29 cellular contexts compared by ENCODE assay signal in genomic region chr20:38607351-38607750, GRCh38. TPM values are rescaled to one million over a fixed set of nuclear protein-coding genes. Genes with fewer than 3 reads are reported as not detected.
"Had no signal": no experiment of that assay in that cellular context is flagged by ENCODE, and none has a peak within 500 bp of the region (broad histone marks: within the 10 kb centered on the region; RNA-seq: fewer than 3 reads in every experiment).

No MANE protein-coding gene starts in this region.

- FAIRE-seq: astrocyte had no signal

- H3K4me1 ChIP-seq: Peyer's patch, SJSA1 had no signal

- H3K4me3 ChIP-seq: Peyer's patch, SJSA1 had no signal

- H3K27me3 ChIP-seq: Peyer's patch had no signal

- H3K27ac ChIP-seq: Peyer's patch, RWPE1, SJSA1 had no signal

- H3K36me3 Mint-ChIP-seq: activated CD8-positive, alpha-beta memory T cell treated with anti-CD3 and anti-CD28 coated beads, Interleukin-2, amount 10 ng/mL, durations not matched to agents 7 days and 5 days; activated naive CD8-positive, alpha-beta T cell; brain had no signal

- H3K4me3 Mint-ChIP-seq: activated B cell treated with CpG ODN at 0.5 μM for 24 hours; activated CD4-positive, alpha-beta T cell treated with anti-CD3 and anti-CD28 coated beads, Interleukin-2, amount 10 ng/mL, durations not matched to agents 24 days and 14 days; activated CD8-positive, alpha-beta memory T cell treated with anti-CD3 and anti-CD28 coated beads, Interleukin-2, amount 10 ng/mL, durations not matched to agents 7 days and 5 days; activated naive CD8-positive, alpha-beta T cell; activated T-cell treated with anti-CD3 and anti-CD28 coated beads, Interleukin-2, amount 50 U/mL, for 24 hours; brain; central memory CD8-positive, alpha-beta T cell had no signal

- H3K9me3 ChIP-seq: Peyer's patch, SJSA1 had no signal

- DNase-seq: activated B cell treated with CpG ODN at 0.5 μM for 24 hours; activated CD4-positive, alpha-beta T cell treated with anti-CD3 and anti-CD28 coated beads for 1 hour; activated CD4-positive, alpha-beta T cell treated with anti-CD3 and anti-CD28 coated beads, Interleukin-2, amount 10 ng/mL, durations not matched to agents 24 days and 14 days; activated CD4-positive, alpha-beta T cell treated with anti-CD3 and anti-CD28 coated beads, Interleukin-2, amount 50 U/mL, for 48 hours; activated CD8-positive, alpha-beta memory T cell treated with anti-CD3 and anti-CD28 coated beads, Interleukin-2, amount 10 ng/mL, durations not matched to agents 7 days and 5 days; activated effector memory CD4-positive, alpha-beta T cell treated with anti-CD3 and anti-CD28 coated beads, Interleukin-2, amount 50 U/mL, for 16 hours; activated naive CD4-positive, alpha-beta T cell treated with Interleukin-2 at 50 U/mL for 16 hours; activated T-cell treated with anti-CD3 and anti-CD28 coated beads, Interleukin-2, amount 50 U/mL, for 24 hours; amygdala; MV-4-11; NCI-H1092 treated with DMSO at 0.1 percent for 48 hours; NCI-H1417 treated with DMSO at 0.1 percent for 48 hours; NCI-H1694; NCI-H2029; NCI-H510A treated with DMSO at 0.1 percent for 48 hours; NCI-H69; NK-92 treated with Interleukin-12 subunit alpha and Interleukin-12 subunit beta, amount 100 ng/mL, for 24 hours; Peyer's patch; SHP77; SW 1271 had no signal

- H3K36me3 ChIP-seq: Peyer's patch, SJSA1 had no signal

- H3K27ac Mint-ChIP-seq: activated B cell treated with CpG ODN at 0.5 μM for 24 hours; activated CD4-positive, alpha-beta T cell treated with anti-CD3 and anti-CD28 coated beads, Interleukin-2, amount 10 ng/mL, durations not matched to agents 24 days and 14 days; activated CD8-positive, alpha-beta memory T cell treated with anti-CD3 and anti-CD28 coated beads, Interleukin-2, amount 10 ng/mL, durations not matched to agents 7 days and 5 days; activated naive CD8-positive, alpha-beta T cell; activated T-cell treated with anti-CD3 and anti-CD28 coated beads, Interleukin-2, amount 50 U/mL, for 24 hours; brain had no signal

- ATAC-seq: activated CD8-positive, alpha-beta memory T cell treated with anti-CD3 and anti-CD28 coated beads, Interleukin-2, amount 10 ng/mL, durations not matched to agents 7 days and 5 days; SK-N-SH treated with all-trans-retinoic acid at 6 μM for 48 hours had no signal

- H3K4me1 Mint-ChIP-seq: activated CD4-positive, alpha-beta T cell treated with anti-CD3 and anti-CD28 coated beads, Interleukin-2, amount 10 ng/mL, durations not matched to agents 24 days and 14 days; activated CD8-positive, alpha-beta memory T cell treated with anti-CD3 and anti-CD28 coated beads, Interleukin-2, amount 10 ng/mL, durations not matched to agents 7 days and 5 days; brain; central memory CD8-positive, alpha-beta T cell had no signal

- H3K9me3 Mint-ChIP-seq: activated B cell treated with CpG ODN at 0.5 μM for 24 hours; activated CD4-positive, alpha-beta T cell treated with anti-CD3 and anti-CD28 coated beads, Interleukin-2, amount 10 ng/mL, durations not matched to agents 24 days and 14 days; activated T-cell treated with anti-CD3 and anti-CD28 coated beads, Interleukin-2, amount 50 U/mL, for 24 hours; central memory CD8-positive, alpha-beta T cell had no signal

RNA-seq across cellular contexts. Expression of gene ARHGAP40, which starts 5.7 kb away (rescaled TPM):
- total RNA-seq: activated B cell treated with CpG ODN at 0.5 μM for 24 hours; activated CD4-positive, alpha-beta T cell treated with anti-CD3 and anti-CD28 coated beads, Interleukin-2, amount 10 ng/mL, durations not matched to agents 24 days and 14 days; activated CD8-positive, alpha-beta memory T cell treated with anti-CD3 and anti-CD28 coated beads, Interleukin-2, amount 10 ng/mL, durations not matched to agents 7 days and 5 days; MCF 10A; Peyer's patch; SJSA1; T-helper 1 cell treated with Interleukin-12 subunit alpha and Interleukin-12 subunit beta and Interleukin-4 antibody, amounts not matched to agents 30 ng/mL and 1 ng/mL, for 36 hours had no signal

RNA-seq across cellular contexts. Expression of gene ADIG, which starts 26.4 kb away (rescaled TPM):
- total RNA-seq: activated B cell treated with CpG ODN at 0.5 μM for 24 hours; activated CD4-positive, alpha-beta T cell treated with anti-CD3 and anti-CD28 coated beads, Interleukin-2, amount 10 ng/mL, durations not matched to agents 24 days and 14 days; activated CD8-positive, alpha-beta memory T cell treated with anti-CD3 and anti-CD28 coated beads, Interleukin-2, amount 10 ng/mL, durations not matched to agents 7 days and 5 days; astrocyte; MCF 10A; Peyer's patch; SJSA1; T-helper 1 cell treated with Interleukin-12 subunit alpha and Interleukin-12 subunit beta and Interleukin-4 antibody, amounts not matched to agents 30 ng/mL and 1 ng/mL, for 36 hours had no signal
